1 cellular context compared by ENCODE assay signal in the genomic region with DNA sequence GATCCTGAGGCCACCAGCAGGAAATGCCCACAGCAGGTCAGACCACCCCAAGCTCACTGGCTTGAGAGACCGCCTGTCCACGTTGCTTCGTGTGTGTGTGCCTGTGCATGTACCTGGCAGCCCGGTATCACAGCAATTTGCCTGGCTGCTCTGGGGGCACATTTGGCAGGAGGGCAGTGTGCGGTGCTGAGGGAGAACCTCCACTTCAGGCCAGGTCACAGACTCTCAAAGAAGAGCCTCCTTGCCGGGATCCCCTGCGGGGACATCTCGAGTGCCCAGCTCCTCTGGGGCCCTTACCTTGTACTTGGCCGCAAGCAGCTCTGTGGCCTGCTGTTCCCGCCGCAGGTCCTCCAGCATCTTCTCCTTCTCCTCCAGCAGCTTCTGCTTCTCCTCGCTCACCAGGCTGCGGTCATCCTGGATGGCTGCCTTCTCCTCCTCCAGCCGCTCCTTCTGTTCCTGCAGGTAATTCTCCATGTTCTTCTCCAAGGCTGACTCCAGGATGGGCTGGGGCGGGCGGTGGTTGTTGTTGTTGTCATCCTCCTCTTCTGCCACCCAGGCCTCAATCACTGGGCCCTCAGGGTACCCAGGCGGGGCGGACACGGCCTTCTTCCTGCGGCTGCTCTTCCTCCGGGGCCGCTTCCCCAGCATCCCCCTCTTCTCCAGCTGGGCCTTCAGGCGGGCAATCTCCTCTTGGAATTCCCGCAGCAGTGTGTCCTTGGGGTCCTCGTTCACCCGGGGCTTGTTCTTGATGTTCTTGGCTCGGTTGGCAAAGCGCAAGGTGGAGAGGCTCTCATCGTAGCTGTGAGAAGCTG.
TF ChIP-seq lines count a peak whose summit lies in the region.

No MANE protein-coding gene starts in this region.

TF ChIP-seq in neural cell, 6 proteins besides CTCF, POLR2A, EP300 and RAD21 (continued from another document):
- TF ChIP-seq, protein P1, sequence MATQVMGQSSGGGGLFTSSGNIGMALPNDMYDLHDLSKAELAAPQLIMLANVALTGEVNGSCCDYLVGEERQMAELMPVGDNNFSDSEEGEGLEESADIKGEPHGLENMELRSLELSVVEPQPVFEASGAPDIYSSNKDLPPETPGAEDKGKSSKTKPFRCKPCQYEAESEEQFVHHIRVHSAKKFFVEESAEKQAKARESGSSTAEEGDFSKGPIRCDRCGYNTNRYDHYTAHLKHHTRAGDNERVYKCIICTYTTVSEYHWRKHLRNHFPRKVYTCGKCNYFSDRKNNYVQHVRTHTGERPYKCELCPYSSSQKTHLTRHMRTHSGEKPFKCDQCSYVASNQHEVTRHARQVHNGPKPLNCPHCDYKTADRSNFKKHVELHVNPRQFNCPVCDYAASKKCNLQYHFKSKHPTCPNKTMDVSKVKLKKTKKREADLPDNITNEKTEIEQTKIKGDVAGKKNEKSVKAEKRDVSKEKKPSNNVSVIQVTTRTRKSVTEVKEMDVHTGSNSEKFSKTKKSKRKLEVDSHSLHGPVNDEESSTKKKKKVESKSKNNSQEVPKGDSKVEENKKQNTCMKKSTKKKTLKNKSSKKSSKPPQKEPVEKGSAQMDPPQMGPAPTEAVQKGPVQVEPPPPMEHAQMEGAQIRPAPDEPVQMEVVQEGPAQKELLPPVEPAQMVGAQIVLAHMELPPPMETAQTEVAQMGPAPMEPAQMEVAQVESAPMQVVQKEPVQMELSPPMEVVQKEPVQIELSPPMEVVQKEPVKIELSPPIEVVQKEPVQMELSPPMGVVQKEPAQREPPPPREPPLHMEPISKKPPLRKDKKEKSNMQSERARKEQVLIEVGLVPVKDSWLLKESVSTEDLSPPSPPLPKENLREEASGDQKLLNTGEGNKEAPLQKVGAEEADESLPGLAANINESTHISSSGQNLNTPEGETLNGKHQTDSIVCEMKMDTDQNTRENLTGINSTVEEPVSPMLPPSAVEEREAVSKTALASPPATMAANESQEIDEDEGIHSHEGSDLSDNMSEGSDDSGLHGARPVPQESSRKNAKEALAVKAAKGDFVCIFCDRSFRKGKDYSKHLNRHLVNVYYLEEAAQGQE (IDR thresholded peaks at IDR 0.05; ENCODE audit: borderline replicate concordance), result no peak
